In genomic region chr7:130071701-130072622, GRCh38 we compare ENCODE assay signal across 8 cellular contexts. TPM values are rescaled to one million over a fixed set of nuclear protein-coding genes. Genes with fewer than 3 reads are reported as not detected.
DNase-seq lines count a peak whose midpoint lies in the region; ATAC-seq and TF ChIP-seq lines count a peak whose summit lies in the region.

No MANE protein-coding gene starts in this region.

- ATAC-seq in stimulated activated naive CD8-positive, alpha-beta T cell treated with anti-CD3 and anti-CD28 coated beads, Interleukin-15, Interleukin-2, amounts not matched to agents 100 U/mL and 50 U/mL, for 24 hours: peak; percentile 32
- no peak for ATAC-seq in HG03460 (IDR thresholded peaks at IDR 0.05; ENCODE audit: unreplicated experiment)

- WGBS in esophagus muscularis mucosa: 4% methylated on average over 11 of the region's 11 CpGs

- no peak for TF ChIP-seq EP300 in esophagus muscularis mucosa (IDR thresholded peaks at IDR 0.05)

- H3K27ac ChIP-seq in HUES6 (ENCODE audit: low read depth, low read length) (no peak overlapping the region), esophagus muscularis mucosa (replicated peaks in 1 of 4) (no peak overlapping the region), muscle layer of duodenum (ENCODE audit: low read length) (no peak overlapping the region)

- H3K4me3 ChIP-seq in HUES6 (ENCODE audit: low read depth, low read length): peak overlapping the region; percentile 72
- H3K4me3 ChIP-seq in esophagus muscularis mucosa: peak overlapping the region; percentile 76 to 99 (median 98)
- peak overlapping the region; percentile 91 to 93 for H3K4me3 ChIP-seq in muscle layer of duodenum (ENCODE audit: low read depth in 1 of 2, low read length in 2 of 2)

- TF ChIP-seq CTCF in GM12872 (IDR thresholded peaks at IDR 0.05; ENCODE audit: insufficient read depth, low read depth, low read length) (peak; percentile 91), esophagus muscularis mucosa (IDR thresholded peaks at IDR 0.05) (peak; percentile 94 to 96 (median 95))

- no peaks in the 10 kb centered on the region for H3K9me3 ChIP-seq in HUES6 (ENCODE audit: control insufficient read depth, insufficient read depth, low read depth, low read length)
- no peaks in the 10 kb centered on the region for H3K9me3 ChIP-seq in esophagus muscularis mucosa
- H3K9me3 ChIP-seq in muscle layer of duodenum (ENCODE audit: control insufficient read depth in 1 of 2, low read length in 2 of 2): no peaks in the 10 kb centered on the region

- H3K27me3 ChIP-seq in HUES6 (ENCODE audit: control insufficient read depth, insufficient read depth, low read length) (no peaks in the 10 kb centered on the region), esophagus muscularis mucosa (no peaks in the 10 kb centered on the region), muscle layer of duodenum (ENCODE audit: low read depth, low read length) (no peaks in the 10 kb centered on the region)

- intact Hi-C loops in esophagus muscularis mucosa (cut with DNase I): loop anchor here (5.0 to 10.0 kb wide), 3 partner anchors 370 to 653 kb away; partner anchors contain the start of genes CEP41 and COPG2

- no peak overlapping the region for H3K9ac ChIP-seq in HUES6 (ENCODE audit: low read length)

- DNase-seq in NOMO-1 treated with dmso at 0.1 percent for 144 hours (lab: John Stamatoyannopoulos, UW; ENCODE audit: unreplicated experiment): peak; percentile 11
- peak; percentile 61 for DNase-seq in activated T-cell treated with anti-CD3 and anti-CD28 coated beads for 24 hours (ENCODE audit: low read depth)
- no peak for DNase-seq in esophagus muscularis mucosa (ENCODE audit: extremely low spot score)
- DNase-seq in stimulated activated naive CD8-positive, alpha-beta T cell treated with anti-CD3 and anti-CD28 coated beads, Interleukin-15, Interleukin-2, amounts not matched to agents 100 U/mL and 50 U/mL, for 24 hours: peak; percentile 53

- no peak for TF ChIP-seq POLR2A in esophagus muscularis mucosa (IDR thresholded peaks at IDR 0.05; ENCODE audit: low read depth)

- H3K36me3 ChIP-seq in HUES6 (ENCODE audit: control insufficient read depth, insufficient read depth, low read length): no peaks in the 10 kb centered on the region
- no peaks in the 10 kb centered on the region for H3K36me3 ChIP-seq in esophagus muscularis mucosa
- H3K36me3 ChIP-seq in muscle layer of duodenum (ENCODE audit: control insufficient read depth in 1 of 2, insufficient read depth in 2 of 2, low read length in 2 of 2): peaks cover 0 to 4% of the 10 kb centered on the region in 2 donors

- H3K4me1 ChIP-seq in HUES6 (ENCODE audit: control insufficient read depth, insufficient read depth, low read length) (no peaks in the 10 kb centered on the region), esophagus muscularis mucosa (peaks cover 26 to 61% (median 56%) of the 10 kb centered on the region in 4 donors), muscle layer of duodenum (ENCODE audit: control insufficient read depth in 1 of 2, insufficient read depth in 2 of 2, low read length in 2 of 2) (peaks cover 5 to 19% of the 10 kb centered on the region in 2 donors)

RNA-seq across cellular contexts. Expression of gene KLHDC10, which starts 1.6 kb away (rescaled TPM):
- 10 to 100 TPM; 19.1 to 23.6 (median 19.9) TPM for total RNA-seq in esophagus muscularis mucosa

RNA-seq across cellular contexts. Expression of gene ZC3HC1, which starts 20.8 kb away (rescaled TPM):
- total RNA-seq in esophagus muscularis mucosa: 10 to 100 TPM in 2 of 4 donors, 1 to 10 TPM in 2; 9.1 to 17.9 (median 10.5) TPM
